Comparison of ENCODE assay signal across 13 cellular contexts in the genomic region with DNA sequence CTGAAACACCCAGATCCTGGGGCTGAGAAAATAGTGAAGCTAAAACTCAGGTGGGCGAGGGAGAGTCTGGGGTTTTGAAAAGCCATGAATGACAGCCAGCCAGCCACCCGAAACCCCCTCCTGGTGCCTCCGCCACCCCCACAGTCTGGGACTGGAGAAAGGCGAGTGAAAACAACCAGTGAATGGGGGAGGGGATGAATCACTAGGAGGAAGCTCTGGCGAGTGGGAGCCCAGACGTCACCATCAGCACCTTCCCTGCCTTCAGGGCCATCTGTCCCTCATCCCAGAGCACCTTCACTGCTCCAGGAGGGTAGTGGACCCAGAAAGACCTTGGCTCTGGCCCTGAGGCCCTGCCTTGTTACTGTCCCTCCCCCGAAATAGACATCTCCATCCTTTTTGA. TPM values are rescaled to one million over a fixed set of nuclear protein-coding genes. Genes with fewer than 3 reads are reported as not detected.
DNase-seq lines count a peak whose midpoint lies in the region; ATAC-seq and TF ChIP-seq lines count a peak whose summit lies in the region.
"Had no signal": no experiment of that assay in that cellular context is flagged by ENCODE, and none has a peak within 500 bp of the region (broad histone marks: within the 10 kb centered on the region; RNA-seq: fewer than 3 reads in every experiment).

No MANE protein-coding gene starts in this region.

- H4K20me1 ChIP-seq in PC-3 (ENCODE audit: low read length): no peaks in the 10 kb centered on the region

- H3K9me2 ChIP-seq in PC-3 (replicated peaks; ENCODE audit: low read length): no peaks in the 10 kb centered on the region

- peak; percentile 38 for ATAC-seq in activated CD4-positive, alpha-beta T cell treated with anti-CD3 and anti-CD28 coated beads for 36 hours
- peak; percentile 15 for ATAC-seq in effector memory CD8-positive, alpha-beta T cell (replicated peaks)
- no peak for ATAC-seq in GM21360 (IDR thresholded peaks at IDR 0.05; ENCODE audit: unreplicated experiment)
- ATAC-seq in PC-3: no peak
- ATAC-seq: A549 had no signal

- no peaks in the 10 kb centered on the region for H3K27me3 Mint-ChIP-seq in activated CD4-positive, alpha-beta T cell treated with anti-CD3 and anti-CD28 coated beads for 36 hours
- no peaks in the 10 kb centered on the region for H3K27me3 Mint-ChIP-seq in activated CD4-positive, alpha-beta memory T cell treated with anti-CD3 and anti-CD28 coated beads for 36 hours
- no peaks in the 10 kb centered on the region for H3K27me3 Mint-ChIP-seq in effector memory CD8-positive, alpha-beta T cell

- no peaks in the 10 kb centered on the region for H3K9me3 Mint-ChIP-seq in activated CD4-positive, alpha-beta T cell treated with anti-CD3 and anti-CD28 coated beads for 36 hours (ENCODE audit: low read depth)
- no peaks in the 10 kb centered on the region for H3K9me3 Mint-ChIP-seq in activated CD4-positive, alpha-beta memory T cell treated with anti-CD3 and anti-CD28 coated beads for 36 hours
- H3K9me3 Mint-ChIP-seq in effector memory CD8-positive, alpha-beta T cell: no peaks in the 10 kb centered on the region

- intact Hi-C loops in activated CD4-positive, alpha-beta T cell treated with anti-CD3 and anti-CD28 coated beads for 36 hours (cut with DNase I, micrococcal nuclease): loop anchor here in 1 of 2 experiments (1.0 kb wide), 1 partner anchor 32 kb away; the partner anchor contains the start of gene TDRKH
- intact Hi-C loops in activated CD4-positive, alpha-beta memory T cell treated with anti-CD3 and anti-CD28 coated beads for 36 hours (cut with micrococcal nuclease): no loop called here
- intact Hi-C loops in PC-3 (cut with micrococcal nuclease): no loop called here

- H3K4me1 ChIP-seq in PC-3 (ENCODE audit: insufficient read depth, low read length): peaks cover 7% of the 10 kb centered on the region; the same call in 1 of the 2 replicates
- H3K4me1 ChIP-seq: right atrium auricular region, uterus had no signal

- H3K27me3 ChIP-seq in PC-3 (ENCODE audit: low read length): no peaks in the 10 kb centered on the region
- H3K27me3 ChIP-seq: right atrium auricular region, uterus had no signal

- H3K79me2 ChIP-seq in PC-3 (ENCODE audit: low read length): no peaks in the 10 kb centered on the region

- H3K9ac ChIP-seq in PC-3 (ENCODE audit: low read length): no peak overlapping the region

- no peaks in the 10 kb centered on the region for H3K36me3 Mint-ChIP-seq in activated CD4-positive, alpha-beta T cell treated with anti-CD3 and anti-CD28 coated beads for 36 hours (ENCODE audit: low read depth)
- no peaks in the 10 kb centered on the region for H3K36me3 Mint-ChIP-seq in activated CD4-positive, alpha-beta memory T cell treated with anti-CD3 and anti-CD28 coated beads for 36 hours
- peaks cover 17% of the 10 kb centered on the region for H3K36me3 Mint-ChIP-seq in effector memory CD8-positive, alpha-beta T cell (ENCODE audit: insufficient read depth)

- CTCF ChIA-PET in activated CD4-positive, alpha-beta T cell treated with anti-CD3 and anti-CD28 coated beads for 36 hours (lab: Charles Lee): interaction anchor here (0.6 to 3.2 kb wide), 7 partner anchors 11 to 727 kb away, joined by 3 to 19 read pairs (median 4); partner anchors contain the start of gene RORC
- CTCF ChIA-PET in activated CD4-positive, alpha-beta memory T cell treated with anti-CD3 and anti-CD28 coated beads for 36 hours (lab: Charles Lee): interaction anchor here (1.2 to 5.4 kb wide), 5 partner anchors 8 to 229 kb away, joined by 3 to 37 read pairs (median 5); no protein-coding TSS in a partner anchor
- CTCF ChIA-PET in PC-3 (lab: Charles Lee): interaction anchor here (0.8 kb wide), 1 partner anchor 14 kb away, joined by 3 read pairs; no protein-coding TSS in a partner anchor

- peak; percentile 83 for DNase-seq in activated CD4-positive, alpha-beta T cell treated with anti-CD3 and anti-CD28 coated beads for 36 hours
- DNase-seq in activated CD4-positive, alpha-beta T cell treated with anti-CD3 and anti-CD28 coated beads, Interleukin-2, amount 50 U/mL, for 1 hour: no peak
- peak; percentile 83 for DNase-seq in activated CD4-positive, alpha-beta memory T cell treated with anti-CD3 and anti-CD28 coated beads for 36 hours
- DNase-seq in effector memory CD8-positive, alpha-beta T cell: no peak
- peak; percentile 44 to 54 for DNase-seq in stimulated activated CD8-positive, alpha-beta memory T cell treated with anti-CD3 and anti-CD28 coated beads, Interleukin-7, amount 100 ng/mL, for 4 hours (ENCODE audit: low read depth in 2 of 2)
- DNase-seq in occipital lobe (lab: John Stamatoyannopoulos, UW): no peak
- DNase-seq in PC-3: no peak
- DNase-seq: effector CD8-positive, alpha-beta T cell; NCI-H2081; uterus had no signal

- H2AFZ ChIP-seq in PC-3 (ENCODE audit: low read length): no peak overlapping the region

- H3K4me1 Mint-ChIP-seq in activated CD4-positive, alpha-beta T cell treated with anti-CD3 and anti-CD28 coated beads for 36 hours: peaks cover 73% of the 10 kb centered on the region
- H3K4me1 Mint-ChIP-seq in activated CD4-positive, alpha-beta memory T cell treated with anti-CD3 and anti-CD28 coated beads for 36 hours (ENCODE audit: low read depth): peaks cover 62% of the 10 kb centered on the region
- H3K4me1 Mint-ChIP-seq in effector memory CD8-positive, alpha-beta T cell (ENCODE audit: low read depth in 2 of 2): peaks cover 26 to 52% of the 10 kb centered on the region in 2 donors

- TF ChIP-seq CTCF in PC-3 (conservative IDR thresholded peaks at IDR 0.05; ENCODE audit: low read depth, low read length): no peak

- no peak overlapping the region for H3K4me3 ChIP-seq in PC-3 (ENCODE audit: low read length)
- H3K4me3 ChIP-seq: A549, right atrium auricular region, uterus had no signal

- peak overlapping the region; percentile 73 for H3K27ac Mint-ChIP-seq in activated CD4-positive, alpha-beta T cell treated with anti-CD3 and anti-CD28 coated beads for 36 hours
- H3K27ac Mint-ChIP-seq in activated CD4-positive, alpha-beta memory T cell treated with anti-CD3 and anti-CD28 coated beads for 36 hours: peak overlapping the region; percentile 78
- H3K27ac Mint-ChIP-seq in effector memory CD8-positive, alpha-beta T cell: peak overlapping the region; percentile 44 to 91

- no peaks in the 10 kb centered on the region for H3K36me3 ChIP-seq in PC-3 (ENCODE audit: low read depth, low read length)
- H3K36me3 ChIP-seq: right atrium auricular region, uterus had no signal

- no peaks in the 10 kb centered on the region for H3F3A ChIP-seq in PC-3 (ENCODE audit: low read length, unreplicated experiment)

- no TSS peak for BruUV-seq in PC-3 (replicated peaks; lab: Mats Ljungman, UMichigan)

- POLR2A ChIA-PET in activated CD4-positive, alpha-beta T cell treated with anti-CD3 and anti-CD28 coated beads for 36 hours (lab: Charles Lee): interaction anchor here (0.6 to 1.1 kb wide), 3 partner anchors 24 to 539 kb away, joined by 3 to 4 read pairs (median 3); partner anchors contain the start of gene MRPL9
- POLR2A ChIA-PET in activated CD4-positive, alpha-beta memory T cell treated with anti-CD3 and anti-CD28 coated beads for 36 hours (lab: Charles Lee): interaction anchor here (0.7 to 3.3 kb wide), 6 partner anchors 10 to 212 kb away, joined by 3 to 19 read pairs (median 4); partner anchors contain the start of genes C2CD4D and TDRKH
- POLR2A ChIA-PET in PC-3 (lab: Charles Lee; ENCODE audit: unreplicated experiment): no interaction called here

- H3K9me3 ChIP-seq in PC-3 (ENCODE audit: low read length): no peaks in the 10 kb centered on the region
- H3K9me3 ChIP-seq: A549, right atrium auricular region, uterus had no signal

- H3K4me2 ChIP-seq in PC-3 (ENCODE audit: low read length): no peak overlapping the region
- H3K4me2 ChIP-seq: A549 had no signal

- H3K27ac ChIP-seq in PC-3 (ENCODE audit: low read length): no peak overlapping the region
- H3K27ac ChIP-seq: right atrium auricular region, uterus had no signal

- H3K4me3 Mint-ChIP-seq in activated CD4-positive, alpha-beta T cell treated with anti-CD3 and anti-CD28 coated beads for 36 hours: peak overlapping the region; percentile 9
- H3K4me3 Mint-ChIP-seq in activated CD4-positive, alpha-beta memory T cell treated with anti-CD3 and anti-CD28 coated beads for 36 hours: peak overlapping the region; percentile 68
- peak overlapping the region; percentile 8 to 89 for H3K4me3 Mint-ChIP-seq in effector memory CD8-positive, alpha-beta T cell

RNA-seq across cellular contexts. Expression of gene RORC, which starts 9.2 kb away (rescaled TPM):
- 1 to 10 TPM; 3.8 to 3.9 TPM for total RNA-seq in activated CD4-positive, alpha-beta T cell treated with anti-CD3 and anti-CD28 coated beads for 36 hours
- total RNA-seq in activated CD4-positive, alpha-beta memory T cell treated with anti-CD3 and anti-CD28 coated beads for 36 hours: 10 to 100 TPM in 1 of 2 experiments, 1 to 10 TPM in 1; 9.9 to 10.9 TPM
- total RNA-seq in occipital lobe (0.16 TPM), PC-3 (2014; rRNA removed) (0.26 TPM in 1 of 2 replicates, not detected in the other)

RNA-seq across cellular contexts. Expression of gene LINGO4, which starts 17.2 kb away (rescaled TPM):
- total RNA-seq in activated CD4-positive, alpha-beta T cell treated with anti-CD3 and anti-CD28 coated beads for 36 hours: under 1 TPM; 0.09 to 0.18 TPM
- total RNA-seq in activated CD4-positive, alpha-beta memory T cell treated with anti-CD3 and anti-CD28 coated beads for 36 hours: under 1 TPM; 0.33 to 0.39 TPM
- total RNA-seq in occipital lobe (not detected), PC-3 (2014; rRNA removed) (not detected in 2 replicates)

RNA-seq across cellular contexts. Expression of gene C2CD4D, which starts 17.2 kb away (rescaled TPM):
- total RNA-seq in activated CD4-positive, alpha-beta T cell treated with anti-CD3 and anti-CD28 coated beads for 36 hours: 1 to 10 TPM; 2.1 to 2.4 TPM
- 1 to 10 TPM; 3.3 to 3.9 TPM for total RNA-seq in activated CD4-positive, alpha-beta memory T cell treated with anti-CD3 and anti-CD28 coated beads for 36 hours
- total RNA-seq in occipital lobe (0.16 TPM), PC-3 (2014; rRNA removed) (0.58 and 2.8 TPM in 2 replicates)
- total RNA-seq: right atrium auricular region, uterus had no signal

RNA-seq across cellular contexts. Expression of gene THEM5, which starts 31.1 kb away (rescaled TPM):
- total RNA-seq in activated CD4-positive, alpha-beta T cell treated with anti-CD3 and anti-CD28 coated beads for 36 hours: not detected
- not detected for total RNA-seq in activated CD4-positive, alpha-beta memory T cell treated with anti-CD3 and anti-CD28 coated beads for 36 hours
- total RNA-seq in occipital lobe (not detected), PC-3 (2014; rRNA removed) (not detected in 2 replicates)
- total RNA-seq: right atrium auricular region, uterus had no signal

RNA-seq across cellular contexts. Expression of gene TDRKH, which starts 32.1 kb away (rescaled TPM):
- total RNA-seq in activated CD4-positive, alpha-beta T cell treated with anti-CD3 and anti-CD28 coated beads for 36 hours: 10 to 100 TPM; 18.4 to 19.9 TPM
- 10 to 100 TPM; 30.6 to 32.4 TPM for total RNA-seq in activated CD4-positive, alpha-beta memory T cell treated with anti-CD3 and anti-CD28 coated beads for 36 hours
- total RNA-seq in occipital lobe (17.6 TPM), PC-3 (2014; rRNA removed) (15.2 and 15.6 TPM in 2 replicates)

Comparison
In these comparisons a context has a peak if more than half of its experiments do, and no peak if none do; other contexts are left out.
1. DNase-seq: peak in activated CD4-positive, alpha-beta T cell treated with anti-CD3 and anti-CD28 coated beads for 36 hours (single experiment), activated CD4-positive, alpha-beta memory T cell treated with anti-CD3 and anti-CD28 coated beads for 36 hours (single experiment) and stimulated activated CD8-positive, alpha-beta memory T cell treated with anti-CD3 and anti-CD28 coated beads, Interleukin-7, amount 100 ng/mL, for 4 hours (2 of 2); none in activated CD4-positive, alpha-beta T cell treated with anti-CD3 and anti-CD28 coated beads, Interleukin-2, amount 50 U/mL, for 1 hour (single experiment), effector memory CD8-positive, alpha-beta T cell (0 of 3), occipital lobe (single experiment) and PC-3 (single experiment).
2. ATAC-seq: peak in activated CD4-positive, alpha-beta T cell treated with anti-CD3 and anti-CD28 coated beads for 36 hours (single experiment) and effector memory CD8-positive, alpha-beta T cell (single experiment); none in GM21360 (single experiment) and PC-3 (single experiment).
3. H3K4me3 Mint-ChIP-seq: peak in every context shown above with its lines; median percentile 68 in activated CD4-positive, alpha-beta memory T cell treated with anti-CD3 and anti-CD28 coated beads for 36 hours; 48 in effector memory CD8-positive, alpha-beta T cell; 9 in activated CD4-positive, alpha-beta T cell treated with anti-CD3 and anti-CD28 coated beads for 36 hours.
4. Peak in every context shown above with its lines, with median percentiles within 50 percentile points of each other: H3K27ac Mint-ChIP-seq.